ENCODE assay signal across 23 cellular contexts in the genomic region with DNA sequence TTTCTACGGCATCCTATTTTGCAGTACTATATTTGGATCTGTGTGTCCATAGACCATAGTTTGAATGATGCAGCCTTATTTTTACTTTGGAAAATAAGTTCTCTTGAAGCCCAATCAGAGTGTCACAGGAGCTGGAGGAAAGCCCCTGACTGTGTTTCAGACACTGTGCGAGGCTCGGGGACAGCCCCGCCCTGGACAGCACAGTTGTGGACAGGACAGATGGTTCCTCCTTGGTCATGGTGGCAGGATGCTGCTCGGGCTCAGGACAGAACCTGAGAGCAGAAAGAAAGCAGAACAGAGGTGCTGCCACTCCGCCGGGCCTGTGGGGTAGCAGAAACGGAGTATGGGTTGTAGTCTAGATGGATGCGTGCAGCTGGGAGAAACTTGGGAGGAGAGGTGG. TPM values are rescaled to one million over a fixed set of nuclear protein-coding genes. Genes with fewer than 3 reads are reported as not detected.
"Had no signal": no experiment of that assay in that cellular context is flagged by ENCODE, and none has a peak within 500 bp of the region (broad histone marks: within the 10 kb centered on the region; RNA-seq: fewer than 3 reads in every experiment).

No MANE protein-coding gene starts in this region.

- H3K27me3 Mint-ChIP-seq: brain; central memory CD8-positive, alpha-beta T cell had no signal

- H3K4me2 ChIP-seq: hepatocyte had no signal

- H2AFZ ChIP-seq: hepatocyte, parathyroid adenoma had no signal

- H3K27ac ChIP-seq: hepatocyte, left ventricle myocardium inferior, parathyroid adenoma, transverse colon had no signal

- H3K4me3 ChIP-seq: hepatocyte, left ventricle myocardium inferior, transverse colon had no signal

- H3K4me1 ChIP-seq: left ventricle myocardium inferior, parathyroid adenoma, transverse colon had no signal

- DNase-seq: activated CD4-positive, alpha-beta T cell treated with anti-CD3 and anti-CD28 coated beads, Interleukin-2, amount 50 U/mL, for 4 hours; activated CD8-positive, alpha-beta memory T cell treated with anti-CD3 and anti-CD28 coated beads, Interleukin-2, amount 50 U/mL, for 4 hours; activated naive CD4-positive, alpha-beta T cell treated with anti-CD3 and anti-CD28 coated beads for 36 hours; amniotic stem cell; cortex of kidney; effector memory CD4-positive, alpha-beta T cell; kidney; left ventricle myocardium inferior; mesendoderm; retina; stimulated activated CD4-positive, alpha-beta T cell treated with anti-CD3 and anti-CD28 coated beads, Interleukin-15, amount 100 ng/mL, for 24 hours; stimulated activated CD4-positive, alpha-beta T cell treated with anti-CD3 and anti-CD28 coated beads, Interleukin-4, amount 100 ng/mL, for 24 hours; T-helper 2 cell; transverse colon had no signal

- H3K27me3 ChIP-seq: hepatocyte, transverse colon had no signal

- H3K27ac Mint-ChIP-seq: activated naive CD4-positive, alpha-beta T cell treated with anti-CD3 and anti-CD28 coated beads for 36 hours; activated T-helper 1 cell treated with anti-CD3 and anti-CD28 coated beads, Interleukin-12 subunit alpha, Interleukin-12 subunit beta, Interleukin-2, Interleukin-4 antibody, amounts not matched to agents 30 ng/mL and 10 ng/mL and 1 ng/mL, durations not matched to agents 14 hours and 24 hours and 36 hours; brain had no signal

- H3K4me3 Mint-ChIP-seq: activated naive CD4-positive, alpha-beta T cell treated with anti-CD3 and anti-CD28 coated beads for 36 hours; activated T-helper 1 cell treated with anti-CD3 and anti-CD28 coated beads, Interleukin-12 subunit alpha, Interleukin-12 subunit beta, Interleukin-2, Interleukin-4 antibody, amounts not matched to agents 30 ng/mL and 10 ng/mL and 1 ng/mL, durations not matched to agents 14 hours and 24 hours and 36 hours; brain; central memory CD8-positive, alpha-beta T cell; neural crest cell had no signal

- H3K4me1 Mint-ChIP-seq: brain had no signal

- H3K9ac ChIP-seq: parathyroid adenoma had no signal

RNA-seq across cellular contexts. Expression of gene CA5A, which starts 37.9 kb away (rescaled TPM):
- total RNA-seq: activated naive CD4-positive, alpha-beta T cell treated with anti-CD3 and anti-CD28 coated beads for 36 hours; epithelial cell of proximal tubule; kidney; left ventricle myocardium inferior; neural crest cell; skeletal muscle tissue; subcutaneous adipose tissue; transverse colon had no signal
